1 cellular context compared by ENCODE assay signal in the genomic region with DNA sequence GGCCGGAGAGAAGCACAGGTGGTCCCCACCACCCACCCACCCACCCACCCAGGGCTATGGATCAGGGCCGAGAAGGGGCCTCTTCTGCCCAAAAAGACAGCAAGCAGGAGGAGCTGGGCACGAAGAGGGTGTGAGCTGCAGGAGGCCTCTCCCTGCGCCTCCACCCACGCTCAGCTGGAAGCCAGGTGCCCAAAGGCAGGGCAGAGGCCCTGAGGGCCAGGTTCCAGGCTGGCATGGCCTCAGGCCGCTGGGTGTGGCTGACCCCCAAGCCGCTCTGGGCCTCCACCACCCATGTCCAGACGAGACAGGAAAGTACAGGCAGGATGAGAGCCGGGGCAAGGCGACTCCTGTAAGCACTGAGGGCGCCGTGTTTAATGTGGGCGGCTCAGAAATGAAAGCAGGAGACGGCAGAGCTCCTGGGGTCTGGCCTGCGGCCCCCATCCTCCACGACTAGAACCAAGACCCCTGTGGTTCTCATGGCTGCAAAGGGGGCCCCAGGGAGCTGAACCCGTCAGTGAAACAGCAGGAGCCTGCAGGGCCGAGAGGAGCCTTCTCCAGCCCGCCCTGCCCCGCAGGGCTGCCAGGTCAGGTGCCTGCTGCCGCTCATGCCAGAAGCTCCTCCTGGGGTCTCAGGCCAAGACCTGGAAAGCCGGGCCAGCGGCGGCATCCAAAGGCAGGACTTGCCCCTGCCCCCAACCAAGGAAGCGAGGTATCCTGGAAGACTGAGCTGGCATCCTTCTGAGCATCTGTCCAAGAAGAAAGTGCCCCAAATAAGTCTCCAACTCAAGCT.
TF ChIP-seq lines count a peak whose summit lies in the region.

No MANE protein-coding gene starts in this region.

TF ChIP-seq in HEK293, 187 proteins besides CTCF, POLR2A, EP300 and RAD21:
- peak; percentile 78 for TF ChIP-seq ZIC2 (tag by site-specific recombination; IDR thresholded peaks at IDR 0.05)
- TF ChIP-seq, protein P1, sequence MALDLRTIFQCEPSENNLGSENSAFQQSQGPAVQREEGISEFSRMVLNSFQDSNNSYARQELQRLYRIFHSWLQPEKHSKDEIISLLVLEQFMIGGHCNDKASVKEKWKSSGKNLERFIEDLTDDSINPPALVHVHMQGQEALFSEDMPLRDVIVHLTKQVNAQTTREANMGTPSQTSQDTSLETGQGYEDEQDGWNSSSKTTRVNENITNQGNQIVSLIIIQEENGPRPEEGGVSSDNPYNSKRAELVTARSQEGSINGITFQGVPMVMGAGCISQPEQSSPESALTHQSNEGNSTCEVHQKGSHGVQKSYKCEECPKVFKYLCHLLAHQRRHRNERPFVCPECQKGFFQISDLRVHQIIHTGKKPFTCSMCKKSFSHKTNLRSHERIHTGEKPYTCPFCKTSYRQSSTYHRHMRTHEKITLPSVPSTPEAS (tag by site-specific recombination; IDR thresholded peaks at IDR 0.05): no peak
- TF ChIP-seq KLF1 (tag by site-specific recombination; IDR thresholded peaks at IDR 0.05): peak; percentile 43
